In the genomic region with DNA sequence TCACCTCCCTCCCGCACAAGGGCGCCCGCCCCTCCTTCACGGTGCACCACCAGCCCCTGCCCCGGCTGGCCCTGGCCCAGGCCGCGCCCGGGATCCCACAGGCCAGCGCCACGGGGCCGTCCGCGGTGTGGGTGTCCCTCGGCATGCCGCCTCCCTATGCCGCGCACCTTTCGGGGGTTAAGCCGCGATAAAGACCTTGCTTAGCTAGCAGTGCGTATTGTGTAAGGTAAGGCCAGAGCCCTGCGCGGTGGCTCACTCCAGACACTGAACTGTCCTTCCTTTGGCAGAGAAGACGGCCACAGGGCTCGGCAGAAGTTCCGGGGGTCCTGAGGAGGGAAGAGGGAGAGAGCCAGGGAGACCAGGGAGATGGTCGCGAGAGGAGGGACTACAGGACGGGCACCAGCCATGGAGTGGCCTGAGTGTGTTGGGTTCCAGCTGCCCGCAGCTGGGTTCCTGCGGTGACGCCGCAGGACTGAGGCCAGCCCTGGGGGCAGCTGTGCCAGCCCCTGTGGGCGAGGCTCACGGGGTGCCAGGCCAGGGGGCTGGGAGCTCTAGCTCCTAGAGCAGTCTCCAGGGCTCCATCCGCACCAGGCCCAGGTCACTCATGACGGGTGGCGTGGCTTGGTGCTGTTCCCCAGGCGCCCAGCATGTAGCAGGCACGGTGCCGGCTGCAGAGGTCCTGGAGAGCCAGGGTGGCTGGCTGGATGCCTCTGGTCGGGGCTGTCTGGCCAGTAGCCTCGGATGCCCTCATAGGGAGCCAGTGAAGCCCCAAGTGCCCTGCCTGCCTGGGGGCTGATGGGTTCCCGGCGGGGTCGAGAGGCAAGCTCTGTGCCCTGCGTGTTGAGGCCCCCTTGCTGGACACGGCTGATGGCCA, we compare ENCODE assay signal across 28 cellular contexts. TPM values are rescaled to one million over a fixed set of nuclear protein-coding genes. Genes with fewer than 3 reads are reported as not detected.
DNase-seq lines count a peak whose midpoint lies in the region; ATAC-seq and TF ChIP-seq lines count a peak whose summit lies in the region.
"Had no signal": no experiment of that assay in that cellular context is flagged by ENCODE, and none has a peak within 500 bp of the region (broad histone marks: within the 10 kb centered on the region; RNA-seq: fewer than 3 reads in every experiment).

No MANE protein-coding gene starts in this region.

- H3K9ac ChIP-seq in OCI-LY1 (ENCODE audit: low read length), result peak overlapping the region; percentile 86
- no peak overlapping the region for H3K9ac ChIP-seq in endodermal cell (ENCODE audit: extremely low read depth, low read length, poor library complexity, severe bottlenecking)

- no peak overlapping the region for H3K4me3 Mint-ChIP-seq in endodermal cell
- H3K4me3 Mint-ChIP-seq in activated CD4-positive, alpha-beta memory T cell treated with anti-CD3 and anti-CD28 coated beads, Interleukin-2, amount 10 ng/mL, durations not matched to agents 7 days and 5 days, result no peak overlapping the region
- H3K4me3 Mint-ChIP-seq: CD8-positive, alpha-beta T cell had no signal

- H3K4me1 ChIP-seq in DOHH2 (ENCODE audit: control insufficient read depth, low read length) (peaks cover 51% of the 10 kb centered on the region), OCI-LY1 (ENCODE audit: insufficient read depth, low read length, severe bottlenecking) (peaks cover 66% of the 10 kb centered on the region), endodermal cell (ENCODE audit: control insufficient read depth, insufficient read depth, low read length) (no peaks in the 10 kb centered on the region), psoas muscle (peaks cover 18% of the 10 kb centered on the region)

- H3K4me3 ChIP-seq in DOHH2 (ENCODE audit: low read length) (peak overlapping the region; percentile 65), OCI-LY1 (ENCODE audit: low read depth, low read length, poor library complexity, severe bottlenecking) (peak overlapping the region; percentile 57), endodermal cell (ENCODE audit: low read length) (no peak overlapping the region), psoas muscle (no peak overlapping the region)
- H3K4me3 ChIP-seq: heart right ventricle had no signal

- TF ChIP-seq CTCF in DOHH2 (IDR thresholded peaks at IDR 0.05; ENCODE audit: low read depth, low read length, poor library complexity, severe bottlenecking), result no peak
- no peak for TF ChIP-seq CTCF in OCI-LY1 (IDR thresholded peaks at IDR 0.05; ENCODE audit: low read length)
- no peak for TF ChIP-seq CTCF in endodermal cell (conservative IDR thresholded peaks at IDR 0.05)
- TF ChIP-seq CTCF in psoas muscle (IDR thresholded peaks at IDR 0.05), result no peak

- H3K4me2 ChIP-seq in DOHH2 (ENCODE audit: low read length) (peak overlapping the region; percentile 88), OCI-LY1 (ENCODE audit: low read length) (peak overlapping the region; percentile 87)

- H4K20me1 ChIP-seq in DOHH2 (ENCODE audit: control insufficient read depth, insufficient read depth, low read depth, low read length), result 0 out of 2 replicates have a peak, but pooled peaks cover 3% of the 10 kb centered on the region
- no peaks in the 10 kb centered on the region for H4K20me1 ChIP-seq in OCI-LY1 (ENCODE audit: insufficient read depth, low read length)

- H3K36me3 Mint-ChIP-seq in endodermal cell (ENCODE audit: low read depth), result peaks cover 40% of the 10 kb centered on the region
- H3K36me3 Mint-ChIP-seq in activated CD4-positive, alpha-beta memory T cell treated with anti-CD3 and anti-CD28 coated beads, Interleukin-2, amount 10 ng/mL, durations not matched to agents 7 days and 5 days (ENCODE audit: low read depth), result peaks cover 40% of the 10 kb centered on the region

- no peak overlapping the region for H2AFZ ChIP-seq in OCI-LY1 (ENCODE audit: low read length)

- ATAC-seq in psoas muscle, result no peak
- ATAC-seq: CD8-positive, alpha-beta T cell had no signal

- no peaks in the 10 kb centered on the region for H3K9me2 ChIP-seq in DOHH2 (replicated peaks; ENCODE audit: control insufficient read depth, low read length)
- H3K9me2 ChIP-seq in OCI-LY1 (ENCODE audit: low read depth, low read length), result no peaks in the 10 kb centered on the region

- H3K27ac ChIP-seq in DOHH2 (ENCODE audit: low read depth, low read length) (peak overlapping the region; percentile 90), OCI-LY1 (ENCODE audit: low read depth, low read length, poor library complexity, severe bottlenecking) (peak overlapping the region; percentile 92), endodermal cell (ENCODE audit: low read depth, low read length) (no peak overlapping the region), psoas muscle (peak overlapping the region; percentile 9)
- H3K27ac ChIP-seq: heart right ventricle, HL-60 had no signal

- peak overlapping the region; percentile 52 for H3K27ac Mint-ChIP-seq in endodermal cell
- H3K27ac Mint-ChIP-seq in activated CD4-positive, alpha-beta memory T cell treated with anti-CD3 and anti-CD28 coated beads, Interleukin-2, amount 10 ng/mL, durations not matched to agents 7 days and 5 days, result no peak overlapping the region
- H3K27ac Mint-ChIP-seq: CD8-positive, alpha-beta T cell had no signal

- intact Hi-C loops in psoas muscle (cut with DNase I), result loop anchor here in 1 of 2 donors (5.0 kb wide), 1 partner anchor 36 kb away; no protein-coding TSS in a partner anchor

- POLR2A ChIA-PET in activated CD4-positive, alpha-beta memory T cell treated with anti-CD3 and anti-CD28 coated beads, Interleukin-2, amount 10 ng/mL, durations not matched to agents 7 days and 5 days (lab: Charles Lee), result interaction anchor here (0.8 kb wide), 1 partner anchor 11 kb away, joined by 3 read pairs; no protein-coding TSS in a partner anchor

- H3K79me2 ChIP-seq in DOHH2 (ENCODE audit: control insufficient read depth, low read length) (peaks cover 45% of the 10 kb centered on the region), OCI-LY1 (ENCODE audit: insufficient read depth, low read length) (no peaks in the 10 kb centered on the region)

- CTCF ChIA-PET in activated CD4-positive, alpha-beta memory T cell treated with anti-CD3 and anti-CD28 coated beads, Interleukin-2, amount 10 ng/mL, durations not matched to agents 7 days and 5 days (lab: Charles Lee), result interaction anchor here (1.0 to 1.1 kb wide), 2 partner anchors 72 to 94 kb away, joined by 3 read pairs; no protein-coding TSS in a partner anchor

- no peaks in the 10 kb centered on the region for H3K9me3 Mint-ChIP-seq in endodermal cell
- H3K9me3 Mint-ChIP-seq in activated CD4-positive, alpha-beta memory T cell treated with anti-CD3 and anti-CD28 coated beads, Interleukin-2, amount 10 ng/mL, durations not matched to agents 7 days and 5 days, result no peaks in the 10 kb centered on the region
- H3K9me3 Mint-ChIP-seq: CD8-positive, alpha-beta T cell had no signal

- no peaks in the 10 kb centered on the region for H3K27me3 Mint-ChIP-seq in endodermal cell (ENCODE audit: insufficient read depth)
- no peaks in the 10 kb centered on the region for H3K27me3 Mint-ChIP-seq in activated CD4-positive, alpha-beta memory T cell treated with anti-CD3 and anti-CD28 coated beads, Interleukin-2, amount 10 ng/mL, durations not matched to agents 7 days and 5 days

- WGBS in endodermal cell (ENCODE audit: insufficient coverage in 1 of 2, insufficient read length in 1 of 2), 2 experiments, result 96 to 99% methylated on average over 16 to 48 of the region's 48 CpGs
- 63 to 75% (median 65%) methylated on average over 45 to 48 of the region's 48 CpGs for WGBS in psoas muscle, 3 donors

- DNase-seq in endodermal cell, result no peak
- no peak for DNase-seq in psoas muscle
- DNase-seq in MV-4-11 (lab: John Stamatoyannopoulos, UW), result no peak
- DNase-seq in globus pallidus (ENCODE audit: low spot score), result no peak
- DNase-seq in activated CD4-positive, alpha-beta memory T cell treated with anti-CD3 and anti-CD28 coated beads, Interleukin-2, amount 10 ng/mL, durations not matched to agents 7 days and 5 days, result no peak
- DNase-seq: activated CD4-positive, alpha-beta T cell treated with anti-CD3 and anti-CD28 coated beads, Interleukin-2, amount 50 U/mL, for 48 hours; activated CD4-positive, CD25-positive, alpha-beta regulatory T cell; activated CD8-positive, alpha-beta memory T cell treated with anti-CD3 and anti-CD28 coated beads, Interleukin-2, amount 50 U/mL, for 48 hours; activated effector memory CD4-positive, alpha-beta T cell treated with anti-CD3 and anti-CD28 coated beads, Interleukin-2, amount 50 U/mL, for 16 hours; CD8-positive, alpha-beta T cell; DMS153; effector CD4-positive, alpha-beta T cell; erythroblast; heart right ventricle; mesenchymal stem cell; NCI-H1105 treated with DMSO at 0.1 percent for 48 hours; NCI-H2029; NCI-H345; NCI-H748 treated with DMSO at 0.1 percent for 48 hours; small intestine; stimulated activated CD4-positive, alpha-beta T cell treated with anti-CD3 and anti-CD28 coated beads, Interleukin-2, amount 100 ng/mL, for 24 hours; stimulated activated naive CD4-positive, alpha-beta T cell; T-helper 9 cell had no signal

- H3K36me3 ChIP-seq in DOHH2 (ENCODE audit: control insufficient read depth, low read length) (peaks cover 94% of the 10 kb centered on the region), OCI-LY1 (ENCODE audit: insufficient read depth, low read length) (peaks cover 57% of the 10 kb centered on the region), endodermal cell (ENCODE audit: control insufficient read depth, insufficient read depth, low read length) (peaks cover 18% of the 10 kb centered on the region), psoas muscle (ENCODE audit: insufficient read depth in 1 of 2, low read depth in 1 of 2) (peaks cover 13 to 82% of the 10 kb centered on the region in 2 donors)

- H3K9me3 ChIP-seq in DOHH2 (ENCODE audit: control insufficient read depth, insufficient read depth, low read length), result no peaks in the 10 kb centered on the region
- no peaks in the 10 kb centered on the region for H3K9me3 ChIP-seq in OCI-LY1 (ENCODE audit: low read length)
- H3K9me3 ChIP-seq in endodermal cell (ENCODE audit: control insufficient read depth, low read length), result no peaks in the 10 kb centered on the region
- no peaks in the 10 kb centered on the region for H3K9me3 ChIP-seq in psoas muscle
- H3K9me3 ChIP-seq: heart right ventricle had no signal

- H3F3A ChIP-seq in DOHH2 (ENCODE audit: control insufficient read depth, insufficient read depth) (peaks cover 30% of the 10 kb centered on the region), OCI-LY1 (ENCODE audit: insufficient read depth, low read length) (no peaks in the 10 kb centered on the region)

- H3K27me3 ChIP-seq in DOHH2 (ENCODE audit: control insufficient read depth, low read length) (no peaks in the 10 kb centered on the region), OCI-LY1 (ENCODE audit: insufficient read depth, low read length) (no peaks in the 10 kb centered on the region), endodermal cell (ENCODE audit: control insufficient read depth, insufficient read depth, low read length, poor library complexity, severe bottlenecking) (no peaks in the 10 kb centered on the region), psoas muscle (ENCODE audit: insufficient read depth in 3 of 3, low read length in 2 of 3) (no peaks in the 10 kb centered on the region)
- H3K27me3 ChIP-seq: heart right ventricle had no signal

- H3K4me1 Mint-ChIP-seq in endodermal cell, result no peaks in the 10 kb centered on the region
- H3K4me1 Mint-ChIP-seq in activated CD4-positive, alpha-beta memory T cell treated with anti-CD3 and anti-CD28 coated beads, Interleukin-2, amount 10 ng/mL, durations not matched to agents 7 days and 5 days, result peaks cover 15% of the 10 kb centered on the region
- H3K4me1 Mint-ChIP-seq: brain had no signal

RNA-seq across cellular contexts. Expression of a gene that starts 7.7 kb away (rescaled TPM):
- total RNA-seq in endodermal cell (100 to 1,000 TPM; 146 to 192 TPM), psoas muscle (10 to 100 TPM; 54.9 to 65.5 (median 60.0) TPM)
- polyA plus RNA-seq in endodermal cell (2013, experiment 1 of 2), result 103 TPM
- polyA plus RNA-seq in endodermal cell (2013, experiment 2 of 2), result 96.8 TPM
- polyA plus RNA-seq in psoas muscle, result 100 to 1,000 TPM in 1 of 3 donors, 10 to 100 TPM in 2; 80.6 to 146 (median 95.3) TPM
- total RNA-seq in activated CD4-positive, alpha-beta memory T cell treated with anti-CD3 and anti-CD28 coated beads, Interleukin-2, amount 10 ng/mL, durations not matched to agents 7 days and 5 days, result 10 to 100 TPM; 58.3 to 60.4 TPM

RNA-seq across cellular contexts. Expression of a gene that starts 8.2 kb away (rescaled TPM):
- total RNA-seq in endodermal cell, result 100 to 1,000 TPM; 126 to 132 TPM
- 147 TPM for polyA plus RNA-seq in endodermal cell (2013, experiment 1 of 2)
- polyA plus RNA-seq in endodermal cell (2013, experiment 2 of 2), result 122 TPM
- total RNA-seq in psoas muscle, result 10 to 100 TPM; 31.1 to 46.8 (median 40.2) TPM
- polyA plus RNA-seq in psoas muscle, result 10 to 100 TPM; 25.9 to 33.6 (median 28.9) TPM
- 100 to 1,000 TPM; 137 to 145 TPM for total RNA-seq in activated CD4-positive, alpha-beta memory T cell treated with anti-CD3 and anti-CD28 coated beads, Interleukin-2, amount 10 ng/mL, durations not matched to agents 7 days and 5 days

RNA-seq across cellular contexts. Expression of a gene that starts 20.7 kb away (rescaled TPM):
- 10 to 100 TPM; 20.5 to 35.1 TPM for total RNA-seq in endodermal cell
- 4.8 TPM for polyA plus RNA-seq in endodermal cell (2013, experiment 1 of 2)
- 5.6 TPM for polyA plus RNA-seq in endodermal cell (2013, experiment 2 of 2)
- total RNA-seq in psoas muscle, result 1 to 10 TPM; 1.9 to 3.6 (median 2.7) TPM
- 1 to 10 TPM in 1 of 3 donors, under 1 TPM in 2; 0.38 to 2.4 (median 0.53) TPM for polyA plus RNA-seq in psoas muscle
- 1 to 10 TPM; 4.6 to 7.6 TPM for total RNA-seq in activated CD4-positive, alpha-beta memory T cell treated with anti-CD3 and anti-CD28 coated beads, Interleukin-2, amount 10 ng/mL, durations not matched to agents 7 days and 5 days

RNA-seq across cellular contexts. Expression of a gene that starts 27.8 kb away (rescaled TPM):
- under 1 TPM; 0.66 to 0.89 TPM for total RNA-seq in endodermal cell
- not detected for polyA plus RNA-seq in endodermal cell (2013, experiment 1 of 2)
- not detected for polyA plus RNA-seq in endodermal cell (2013, experiment 2 of 2)
- total RNA-seq in psoas muscle, result 100 to 1,000 TPM; 107 to 191 (median 162) TPM
- polyA plus RNA-seq in psoas muscle, result 100 to 1,000 TPM; 110 to 271 (median 130) TPM
- 1 to 10 TPM in 1 of 2 experiments, under 1 TPM in 1; 0.73 to 1.3 TPM for total RNA-seq in activated CD4-positive, alpha-beta memory T cell treated with anti-CD3 and anti-CD28 coated beads, Interleukin-2, amount 10 ng/mL, durations not matched to agents 7 days and 5 days
- total RNA-seq: renal cortical epithelial cell had no signal

RNA-seq across cellular contexts. Expression of a gene that starts 53.6 kb away (rescaled TPM):
- total RNA-seq in endodermal cell (not detected), psoas muscle (under 1 TPM; 0.12 to 0.20 (median 0.14) TPM)
- not detected for polyA plus RNA-seq in endodermal cell (2013, experiment 1 of 2)
- 0.08 TPM for polyA plus RNA-seq in endodermal cell (2013, experiment 2 of 2)
- under 1 TPM in 2 of 3 donors, not detected in 1; 0.01 to 0.08 TPM for polyA plus RNA-seq in psoas muscle
- under 1 TPM; 0.70 to 0.88 TPM for total RNA-seq in activated CD4-positive, alpha-beta memory T cell treated with anti-CD3 and anti-CD28 coated beads, Interleukin-2, amount 10 ng/mL, durations not matched to agents 7 days and 5 days
- total RNA-seq: CD8-positive, alpha-beta T cell had no signal

Comparison
In these comparisons a context has a peak if more than half of its experiments do, and no peak if none do; other contexts are left out.
1. H3K4me3 ChIP-seq: peak in DOHH2 (single experiment) and OCI-LY1 (single experiment); none in endodermal cell (single experiment) and psoas muscle (single experiment).